In the genomic region with DNA sequence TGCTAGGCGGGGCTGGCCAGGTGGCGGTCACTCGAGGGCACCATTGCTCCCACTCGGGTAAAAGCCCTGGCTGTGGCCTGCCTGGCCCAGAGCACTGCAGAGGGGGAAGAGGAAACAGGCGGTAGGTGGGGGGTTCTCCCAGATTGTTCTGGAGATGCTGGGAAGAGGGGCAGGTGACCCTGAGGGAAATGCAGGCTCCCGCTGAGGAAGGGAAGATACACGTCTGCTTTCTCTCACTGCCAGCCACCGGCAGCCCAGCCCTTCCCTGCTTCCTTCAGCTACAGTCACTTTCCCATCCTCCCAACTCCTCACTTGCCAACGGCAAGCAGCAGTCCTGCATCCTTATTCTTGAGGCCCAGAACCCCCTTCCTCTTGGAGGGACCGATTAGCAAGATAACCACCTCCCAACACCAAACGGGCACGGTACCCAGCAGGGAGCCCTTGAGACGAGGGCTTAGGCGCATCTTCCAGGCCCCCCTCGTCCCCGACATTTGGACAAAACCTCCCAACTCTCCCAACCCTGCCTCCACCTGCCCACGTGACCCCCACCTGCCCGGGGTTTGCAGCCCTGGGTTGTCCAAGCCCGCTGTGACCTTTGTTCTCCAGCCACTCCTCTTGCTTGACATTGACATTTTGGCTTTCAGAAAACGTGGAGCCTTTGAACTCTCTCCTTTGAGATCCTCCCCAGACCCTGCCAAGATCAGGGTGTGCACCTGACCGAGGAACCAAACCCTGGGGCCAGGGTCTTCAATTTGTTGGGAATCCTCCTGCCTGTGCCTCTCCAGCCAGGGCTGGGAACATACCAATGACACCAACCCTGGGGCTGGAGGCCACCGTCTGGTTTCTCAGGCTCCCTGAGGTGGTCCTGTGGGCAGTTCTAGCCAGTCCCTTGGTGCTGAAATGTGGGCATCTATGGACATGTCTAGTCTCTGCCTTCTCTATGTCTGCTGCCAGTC, we compare ENCODE assay signal across 18 cellular contexts. TPM values are rescaled to one million over a fixed set of nuclear protein-coding genes. Genes with fewer than 3 reads are reported as not detected.
A peak's percentile ranks its signal among the peaks of the same experiment; 100 is the strongest.
DNase-seq lines count a peak whose midpoint lies in the region; ATAC-seq, FAIRE-seq and TF ChIP-seq lines count a peak whose summit lies in the region.
"Had no signal": no experiment of that assay in that cellular context is flagged by ENCODE, and none has a peak within 500 bp of the region (broad histone marks: within the 10 kb centered on the region; RNA-seq: fewer than 3 reads in every experiment).

No MANE protein-coding gene starts in this region.

- FAIRE-seq in small intestine (lab: Jason Lieb, UNC), result no peak
- FAIRE-seq: D721Med had no signal

- no peak overlapping the region for H3K4me3 Mint-ChIP-seq in endothelial cell (ENCODE audit: unreplicated experiment)
- H3K4me3 Mint-ChIP-seq: CD14-positive monocyte had no signal

- intact Hi-C loops in right lobe of liver (cut with DNase I), result no loop called here
- intact Hi-C loops in vagina (cut with DNase I), result no loop called here

- H3K9me3 ChIP-seq in right lobe of liver (no peaks in the 10 kb centered on the region), small intestine (ENCODE audit: control insufficient read depth, low read depth) (no peaks in the 10 kb centered on the region), vagina (no peaks in the 10 kb centered on the region)
- H3K9me3 ChIP-seq: Peyer's patch had no signal

- H3K4me3 ChIP-seq in right lobe of liver (no peak overlapping the region), small intestine (ENCODE audit: low read depth in 1 of 2, low read length in 2 of 2) (no peak overlapping the region), vagina (no peak overlapping the region)
- H3K4me3 ChIP-seq: Peyer's patch had no signal

- TF ChIP-seq POLR2A in right lobe of liver (IDR thresholded peaks at IDR 0.05) (no peak), vagina (IDR thresholded peaks at IDR 0.05) (no peak)

- TF ChIP-seq CTCF in right lobe of liver (IDR thresholded peaks at IDR 0.05) (no peak), vagina (IDR thresholded peaks at IDR 0.05) (no peak), endothelial cell (IDR thresholded peaks at IDR 0.05; ENCODE audit: unreplicated experiment) (no peak)

- no peaks in the 10 kb centered on the region for H3K9me3 Mint-ChIP-seq in endothelial cell (ENCODE audit: unreplicated experiment)

- H3K36me3 ChIP-seq in right lobe of liver (no peaks in the 10 kb centered on the region), small intestine (ENCODE audit: control insufficient read depth in 2 of 2, insufficient read depth in 2 of 2, low read length in 2 of 2) (no peaks in the 10 kb centered on the region), vagina (no peaks in the 10 kb centered on the region)
- H3K36me3 ChIP-seq: Peyer's patch had no signal

- peaks cover 9% of the 10 kb centered on the region for H3K27me3 Mint-ChIP-seq in endothelial cell (ENCODE audit: unreplicated experiment)

- 20% methylated on average over 9 of the region's 22 CpGs for WGBS in right lobe of liver (ENCODE audit: insufficient coverage, low coverage, low lambda C conversion rate, missing lambda C conversion rate)
- 42 to 70% (median 50%) methylated on average over 19 to 22 of the region's 22 CpGs for WGBS in small intestine, 3 donors

- H3K4me1 ChIP-seq in right lobe of liver, result peaks cover 2 to 76% (median 42%) of the 10 kb centered on the region in 4 donors
- no peaks in the 10 kb centered on the region for H3K4me1 ChIP-seq in small intestine (ENCODE audit: control insufficient read depth in 2 of 2, insufficient read depth in 1 of 2, low read depth in 1 of 2, low read length in 1 of 2)
- H3K4me1 ChIP-seq in vagina, result no peaks in the 10 kb centered on the region
- H3K4me1 ChIP-seq: Peyer's patch had no signal

- H3K27me3 ChIP-seq in right lobe of liver (no peaks in the 10 kb centered on the region), small intestine (ENCODE audit: control insufficient read depth in 2 of 2, insufficient read depth in 2 of 2, low read length in 2 of 2) (no peaks in the 10 kb centered on the region), vagina (no peaks in the 10 kb centered on the region)
- H3K27me3 ChIP-seq: Peyer's patch had no signal

- H3K4me1 Mint-ChIP-seq in endothelial cell (ENCODE audit: unreplicated experiment), result peaks cover 8% of the 10 kb centered on the region

- peak; percentile 2 to 20 (median 3) for ATAC-seq in right lobe of liver

- peaks cover 8% of the 10 kb centered on the region for H3K36me3 Mint-ChIP-seq in endothelial cell (ENCODE audit: low read depth, unreplicated experiment)
- H3K36me3 Mint-ChIP-seq: CD14-positive monocyte had no signal

- H3K27ac ChIP-seq in right lobe of liver (peak overlapping the region; percentile 57 to 84 (median 76)), small intestine (ENCODE audit: low read depth in 1 of 2, low read length in 1 of 2) (no peak overlapping the region), vagina (no peak overlapping the region)
- H3K27ac ChIP-seq: 22Rv1, Peyer's patch had no signal

- no peak overlapping the region for H3K27ac Mint-ChIP-seq in endothelial cell (ENCODE audit: unreplicated experiment)
- H3K27ac Mint-ChIP-seq: CD14-positive monocyte had no signal

- DNase-seq in DMS53 (lab: John Stamatoyannopoulos, UW) (peak; percentile 10), DMS53 treated with DMSO at 0.1 percent for 48 hours (lab: John Stamatoyannopoulos, UW; ENCODE audit: unreplicated experiment) (no peak), cerebellar cortex (ENCODE audit: low spot score) (peak; percentile 13), right lobe of liver (peak; percentile 73 to 85 (median 85)), small intestine (peak; percentile 4), vagina (ENCODE audit: extremely low spot score in 2 of 2) (no peak), endothelial cell (ENCODE audit: low spot score) (no peak), HK-2 (ENCODE audit: unreplicated experiment) (no peak)
- DNase-seq: DMS79, IMR-90, NCI-H1105, NCI-H345, NCI-H524, NCI-H82, Peyer's patch had no signal

RNA-seq across cellular contexts. Expression of a gene that starts 48.8 kb away (rescaled TPM):
- total RNA-seq in right lobe of liver, result 10 to 100 TPM; 18.6 to 43.5 (median 24.4) TPM
- 10 to 100 TPM; 19.7 to 60.6 (median 22.2) TPM for polyA plus RNA-seq in small intestine
- 56.2 TPM for total RNA-seq in vagina
- 15.1 TPM for total RNA-seq in endothelial cell (ENCODE audit: unreplicated experiment)

Comparison
In these comparisons a context has a peak if more than half of its experiments do, and no peak if none do; other contexts are left out.
1. DNase-seq: peak in DMS53 (single experiment), cerebellar cortex (single experiment), right lobe of liver (3 of 3) and small intestine (single experiment); none in DMS53 treated with DMSO at 0.1 percent for 48 hours (single experiment), vagina (0 of 2), endothelial cell (single experiment) and HK-2 (single experiment).
2. H3K27ac ChIP-seq: peak in right lobe of liver (3 of 3); none in small intestine (0 of 2) and vagina (single experiment).